In genomic region chr2:82998770-82999169, GRCh38 we compare ENCODE assay signal across 28 cellular contexts.
DNase-seq lines count a peak whose midpoint lies in the region; FAIRE-seq and TF ChIP-seq lines count a peak whose summit lies in the region.
"Had no signal": no experiment of that assay in that cellular context is flagged by ENCODE, and none has a peak within 500 bp of the region (broad histone marks: within the 10 kb centered on the region; RNA-seq: fewer than 3 reads in every experiment).

No MANE protein-coding gene starts in this region.

- no peaks in the 10 kb centered on the region for H4K20me1 ChIP-seq in mammary epithelial cell (ENCODE audit: insufficient read depth, low read length)
- no peaks in the 10 kb centered on the region for H4K20me1 ChIP-seq in smooth muscle cell (ENCODE audit: low read depth)

- no peaks in the 10 kb centered on the region for H3F3A ChIP-seq in smooth muscle cell (ENCODE audit: low read depth)

- H3K36me3 ChIP-seq in mammary epithelial cell (ENCODE audit: insufficient read depth, low read length) (peaks cover 2% of the 10 kb centered on the region), smooth muscle cell (ENCODE audit: low read depth) (no peaks in the 10 kb centered on the region)
- H3K36me3 ChIP-seq: BE2C, uterus had no signal

- no peak overlapping the region for H3K27ac ChIP-seq in mammary epithelial cell (ENCODE audit: insufficient read depth, low read depth, low read length)
- peak overlapping the region; percentile 49; the same call in 1 of the 2 replicates for H3K27ac ChIP-seq in VCaP
- H3K27ac ChIP-seq in smooth muscle cell (ENCODE audit: low read depth) = no peak overlapping the region
- H3K27ac ChIP-seq: dorsolateral prefrontal cortex, epithelial cell of prostate, KMS-11, uterus had no signal

- H3K4me1 ChIP-seq in mammary epithelial cell (ENCODE audit: insufficient read depth, low read length) (peaks cover 11% of the 10 kb centered on the region), smooth muscle cell (ENCODE audit: low read depth) (no peaks in the 10 kb centered on the region)
- H3K4me1 ChIP-seq: BE2C, uterus had no signal

- intact Hi-C loops in mammary epithelial cell (cut with micrococcal nuclease) = loop anchor here (10.0 kb wide), 1 partner anchor 106 kb away; no protein-coding TSS in a partner anchor
- intact Hi-C loops in MCF 10A (cut with micrococcal nuclease) = no loop called here

- in situ Hi-C loops in mammary epithelial cell (cut with MboI; ENCODE audit: low sequenced_read_pairs in 2 of 2) = no loop called here

- no peak for DNase-seq in mammary epithelial cell
- DNase-seq in MCF 10A (ENCODE audit: unreplicated experiment) = no peak
- peak; percentile 75 for DNase-seq in NOMO-1 treated with DMSO at 0.1 percent for 48 hours (lab: John Stamatoyannopoulos, UW; ENCODE audit: unreplicated experiment)
- DNase-seq in smooth muscle cell (lab: John Stamatoyannopoulos, UW; ENCODE audit: unreplicated experiment) = no peak
- DNase-seq in SW480 (ENCODE audit: low spot score) = no peak
- DNase-seq in GOT3 (lab: John Stamatoyannopoulos, UW) = no peak
- no peak for DNase-seq in GM12892 (ENCODE audit: insufficient read length)
- DNase-seq: activated CD4-positive, alpha-beta memory T cell treated with anti-CD3 and anti-CD28 coated beads for 36 hours; activated effector memory CD4-positive, alpha-beta T cell treated with Interleukin-2 at 50 U/mL for 16 hours; activated naive CD8-positive, alpha-beta T cell treated with anti-CD3 and anti-CD28 coated beads, Interleukin-2, amount 10 ng/mL, durations not matched to agents 7 days and 5 days; BE2C; DMS79; dorsolateral prefrontal cortex; head of caudate nucleus; mesendoderm; NCI-H1105 treated with DMSO at 0.1 percent for 48 hours; NCI-H2081; RPMI8226; SK-N-SH; stimulated activated CD4-positive, alpha-beta T cell treated with anti-CD3 and anti-CD28 coated beads, Interleukin-4, amount 100 ng/mL, for 1 hour; stimulated activated naive B cell treated with anti-CD40 and anti-IgM and Interleukin-4, amounts not matched to agents 10 μg/mL and 1 μg/mL and 100 μg/mL, for 72 hours; uterus had no signal

- no peaks in the 10 kb centered on the region for H3K27me3 Mint-ChIP-seq in MCF 10A (ENCODE audit: insufficient read depth, unreplicated experiment)
- H3K27me3 Mint-ChIP-seq: activated CD4-positive, alpha-beta memory T cell treated with anti-CD3 and anti-CD28 coated beads for 36 hours; activated naive CD8-positive, alpha-beta T cell treated with anti-CD3 and anti-CD28 coated beads, Interleukin-2, amount 10 ng/mL, durations not matched to agents 7 days and 5 days; central memory CD8-positive, alpha-beta T cell; stimulated activated naive B cell treated with anti-CD40 and anti-IgM and Interleukin-4, amounts not matched to agents 10 μg/mL and 1 μg/mL and 100 μg/mL, for 72 hours had no signal

- no peak overlapping the region for H3K27ac Mint-ChIP-seq in MCF 10A (ENCODE audit: low read depth, unreplicated experiment)
- H3K27ac Mint-ChIP-seq: activated CD4-positive, alpha-beta memory T cell treated with anti-CD3 and anti-CD28 coated beads for 36 hours; activated naive CD8-positive, alpha-beta T cell treated with anti-CD3 and anti-CD28 coated beads, Interleukin-2, amount 10 ng/mL, durations not matched to agents 7 days and 5 days; stimulated activated naive B cell treated with anti-CD40 and anti-IgM and Interleukin-4, amounts not matched to agents 10 μg/mL and 1 μg/mL and 100 μg/mL, for 72 hours had no signal

- POLR2A ChIA-PET in MCF 10A (lab: Yijun Ruan, JAX) = interaction anchor here (0.6 kb wide), 1 partner anchor 157 kb away, joined by 3 read pairs; no protein-coding TSS in a partner anchor

- H2AFZ ChIP-seq in mammary epithelial cell (ENCODE audit: low read depth, low read length) (peak overlapping the region; percentile 55), smooth muscle cell (ENCODE audit: low read depth) (peak overlapping the region; percentile 78)

- TF ChIP-seq POLR2A in GM12892 (IDR thresholded peaks at IDR 0.05; ENCODE audit: low read depth, low read length) = no peak

- H3K4me3 Mint-ChIP-seq in MCF 10A (ENCODE audit: unreplicated experiment) = no peak overlapping the region
- H3K4me3 Mint-ChIP-seq: activated CD4-positive, alpha-beta memory T cell treated with anti-CD3 and anti-CD28 coated beads for 36 hours; activated naive CD8-positive, alpha-beta T cell treated with anti-CD3 and anti-CD28 coated beads, Interleukin-2, amount 10 ng/mL, durations not matched to agents 7 days and 5 days; central memory CD8-positive, alpha-beta T cell; stimulated activated naive B cell treated with anti-CD40 and anti-IgM and Interleukin-4, amounts not matched to agents 10 μg/mL and 1 μg/mL and 100 μg/mL, for 72 hours had no signal

- dilution Hi-C loops in mammary epithelial cell (cut with HindIII; ENCODE audit: low sequenced_read_pairs) = no loop called here

- no peak for FAIRE-seq in GM12892 (lab: Jason Lieb, UNC)
- FAIRE-seq: A204.1, H54 had no signal

- no peak overlapping the region for H3K9ac ChIP-seq in mammary epithelial cell (ENCODE audit: insufficient read depth, low read length)
- no peak overlapping the region for H3K9ac ChIP-seq in smooth muscle cell (ENCODE audit: low read depth)
- H3K9ac ChIP-seq: KMS-11, SK-N-SH had no signal

- H3K79me2 ChIP-seq in mammary epithelial cell (ENCODE audit: insufficient read depth, low read length) (no peaks in the 10 kb centered on the region), smooth muscle cell (ENCODE audit: low read depth) (no peaks in the 10 kb centered on the region)

- no peak for TF ChIP-seq CTCF in mammary epithelial cell (conservative IDR thresholded peaks at IDR 0.05 in 1 of 2, IDR thresholded peaks at IDR 0.05 in 1 of 2; ENCODE audit: extremely low read depth in 1 of 2, insufficient read depth in 1 of 2, low read depth in 1 of 2, low read length in 2 of 2)
- TF ChIP-seq CTCF in MCF 10A (IDR thresholded peaks at IDR 0.05; ENCODE audit: unreplicated experiment) = no peak
- TF ChIP-seq CTCF in VCaP (conservative IDR thresholded peaks at IDR 0.05) = no peak
- no peak for TF ChIP-seq CTCF in smooth muscle cell (IDR thresholded peaks at IDR 0.05; ENCODE audit: borderline replicate concordance, insufficient read depth, poor library complexity, severe bottlenecking)

- H3K4me1 Mint-ChIP-seq in MCF 10A (ENCODE audit: insufficient read depth, unreplicated experiment) = peaks cover 3% of the 10 kb centered on the region
- H3K4me1 Mint-ChIP-seq: activated naive CD8-positive, alpha-beta T cell treated with anti-CD3 and anti-CD28 coated beads, Interleukin-2, amount 10 ng/mL, durations not matched to agents 7 days and 5 days; central memory CD8-positive, alpha-beta T cell; stimulated activated naive B cell treated with anti-CD40 and anti-IgM and Interleukin-4, amounts not matched to agents 10 μg/mL and 1 μg/mL and 100 μg/mL, for 72 hours had no signal

- CTCF ChIA-PET in mammary epithelial cell (lab: Charles Lee; ENCODE audit: low non-redundant PET) = no interaction called here
- CTCF ChIA-PET in MCF 10A (lab: Yijun Ruan, JAX) = interaction anchor here (0.6 to 0.7 kb wide), 2 partner anchors 116 to 569 kb away, joined by 3 read pairs; no protein-coding TSS in a partner anchor

- H3K27me3 ChIP-seq in mammary epithelial cell (ENCODE audit: insufficient read depth, low read length) = no peaks in the 10 kb centered on the region
- no peaks in the 10 kb centered on the region for H3K27me3 ChIP-seq in smooth muscle cell (ENCODE audit: low read depth)
- H3K27me3 ChIP-seq: BE2C, dorsolateral prefrontal cortex, uterus had no signal

- no peak overlapping the region for H3K4me3 ChIP-seq in mammary epithelial cell (replicated peaks in 1 of 3; ENCODE audit: insufficient read depth in 1 of 3, low read depth in 2 of 3, low read length in 3 of 3)
- H3K4me3 ChIP-seq in smooth muscle cell = no peak overlapping the region
- H3K4me3 ChIP-seq: dorsolateral prefrontal cortex, uterus had no signal

- no peaks in the 10 kb centered on the region for H3K36me3 Mint-ChIP-seq in MCF 10A (ENCODE audit: insufficient read depth, unreplicated experiment)
- H3K36me3 Mint-ChIP-seq: activated CD4-positive, alpha-beta memory T cell treated with anti-CD3 and anti-CD28 coated beads for 36 hours; activated naive CD8-positive, alpha-beta T cell treated with anti-CD3 and anti-CD28 coated beads, Interleukin-2, amount 10 ng/mL, durations not matched to agents 7 days and 5 days; stimulated activated naive B cell treated with anti-CD40 and anti-IgM and Interleukin-4, amounts not matched to agents 10 μg/mL and 1 μg/mL and 100 μg/mL, for 72 hours had no signal

- 75% methylated on average over 2 of the region's 2 CpGs for WGBS in mammary epithelial cell (ENCODE audit: low coverage, missing lambda C conversion rate)
- WGBS in smooth muscle cell (ENCODE audit: low lambda C conversion rate) = 58% methylated on average over 2 of the region's 2 CpGs

- H3K9me3 ChIP-seq in mammary epithelial cell (replicated peaks; ENCODE audit: insufficient read depth, low read length) = no peaks in the 10 kb centered on the region
- no peaks in the 10 kb centered on the region for H3K9me3 ChIP-seq in smooth muscle cell (replicated peaks; ENCODE audit: low read depth)
- H3K9me3 ChIP-seq: BE2C, SK-N-SH, uterus had no signal

- BruUV-seq in mammary epithelial cell (replicated peaks; lab: Mats Ljungman, UMichigan) = no TSS peak
- BruUV-seq in MCF 10A (replicated peaks; lab: Mats Ljungman, UMichigan) = no TSS peak

- no peaks in the 10 kb centered on the region for H3K9me3 Mint-ChIP-seq in MCF 10A (ENCODE audit: unreplicated experiment)
- H3K9me3 Mint-ChIP-seq: activated naive CD8-positive, alpha-beta T cell treated with anti-CD3 and anti-CD28 coated beads, Interleukin-2, amount 10 ng/mL, durations not matched to agents 7 days and 5 days had no signal

- H3K4me2 ChIP-seq in mammary epithelial cell (ENCODE audit: insufficient read depth, low read depth, low read length) (no peak overlapping the region), smooth muscle cell (no peak overlapping the region)
- H3K4me2 ChIP-seq: KMS-11, SK-N-SH had no signal
